Comparison of ENCODE assay signal across 14 cellular contexts in the genomic region with DNA sequence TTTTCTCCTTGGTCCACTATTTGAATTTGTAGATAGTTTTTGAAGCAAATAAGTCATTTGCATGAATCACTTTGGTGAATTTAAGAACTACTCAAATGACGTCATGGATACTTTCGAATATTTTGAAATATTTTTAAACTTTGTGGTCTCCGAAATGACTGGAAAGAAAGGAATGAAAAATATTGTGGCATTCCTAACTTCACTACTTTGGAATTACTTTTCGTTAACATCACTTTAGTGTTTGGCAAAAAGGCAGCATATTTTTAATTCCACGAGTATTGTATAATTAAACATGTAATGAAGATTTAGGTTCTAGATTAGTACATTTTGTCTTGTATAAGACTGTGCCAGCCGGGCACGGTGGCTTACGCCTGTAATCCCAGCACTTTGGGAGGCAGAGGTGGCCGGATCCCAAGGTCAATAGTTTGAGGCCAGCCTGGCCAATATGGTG. TPM values are rescaled to one million over a fixed set of nuclear protein-coding genes. Genes with fewer than 3 reads are reported as not detected.
DNase-seq lines count a peak whose midpoint lies in the region; TF ChIP-seq lines count a peak whose summit lies in the region.
"Had no signal": no experiment of that assay in that cellular context is flagged by ENCODE, and none has a peak within 500 bp of the region (broad histone marks: within the 10 kb centered on the region; RNA-seq: fewer than 3 reads in every experiment).

No MANE protein-coding gene starts in this region.

- H3K36me3 Mint-ChIP-seq in CD8-positive, alpha-beta memory T cell: no peaks in the 10 kb centered on the region

- H3K4me3 ChIP-seq in fibroblast of villous mesenchyme (ENCODE audit: low read depth, low read length): no peak overlapping the region
- no peak overlapping the region for H3K4me3 ChIP-seq in tibial artery
- no peak overlapping the region for H3K4me3 ChIP-seq in esophagus squamous epithelium
- no peak overlapping the region for H3K4me3 ChIP-seq in CD8-positive, alpha-beta memory T cell (ENCODE audit: low read length)
- H3K4me3 ChIP-seq: heart left ventricle had no signal

- H3K4me1 ChIP-seq in tibial artery (peaks cover 0 to 26% (median 5%) of the 10 kb centered on the region in 4 donors), esophagus squamous epithelium (peaks cover 0 to 8% (median 0%) of the 10 kb centered on the region in 3 donors)
- H3K4me1 ChIP-seq in CD8-positive, alpha-beta memory T cell (ENCODE audit: insufficient read depth, low read length): no peaks in the 10 kb centered on the region

- DNase-seq in H4 (ENCODE audit: low spot score): peak; percentile 45
- DNase-seq in amniotic stem cell (lab: John Stamatoyannopoulos, UW): peak; percentile 92
- DNase-seq in fibroblast of villous mesenchyme (ENCODE audit: low read depth): peak; percentile 89
- DNase-seq in tibial artery: peak; percentile 30 to 82
- no peak for DNase-seq in esophagus squamous epithelium (lab: John Stamatoyannopoulos, UW)
- DNase-seq in stimulated activated CD8-positive, alpha-beta memory T cell treated with anti-CD3 and anti-CD28 coated beads, Interleukin-4, amount 100 ng/mL, for 48 hours: no peak
- DNase-seq in CD8-positive, alpha-beta memory T cell: no peak
- no peak for DNase-seq in HuH-7 (ENCODE audit: low spot score)
- DNase-seq: activated B cell treated with CpG ODN at 0.5 μM for 24 hours; activated naive CD8-positive, alpha-beta T cell treated with anti-CD3 and anti-CD28 coated beads, Interleukin-2, amount 50 U/mL, for 24 hours; heart left ventricle; NCI-H2029; NK-92 treated with Interleukin-12 subunit alpha and Interleukin-12 subunit beta, amount 100 ng/mL, for 24 hours had no signal

- H3K4me3 Mint-ChIP-seq in CD8-positive, alpha-beta memory T cell: no peak overlapping the region
- H3K4me3 Mint-ChIP-seq: activated B cell treated with CpG ODN at 0.5 μM for 24 hours; activated naive CD8-positive, alpha-beta T cell treated with anti-CD3 and anti-CD28 coated beads, Interleukin-2, amount 50 U/mL, for 24 hours; nephron had no signal

- peaks cover 0 to 2% (median 0%) of the 10 kb centered on the region in 5 donors for H3K9me3 Mint-ChIP-seq in CD8-positive, alpha-beta memory T cell
- H3K9me3 Mint-ChIP-seq: activated B cell treated with CpG ODN at 0.5 μM for 24 hours; activated naive CD8-positive, alpha-beta T cell treated with anti-CD3 and anti-CD28 coated beads, Interleukin-2, amount 50 U/mL, for 24 hours; nephron had no signal

- TF ChIP-seq CTCF in fibroblast of villous mesenchyme (IDR thresholded peaks at IDR 0.05; ENCODE audit: insufficient read depth, low read depth, low read length) (no peak), tibial artery (IDR thresholded peaks at IDR 0.05) (no peak), esophagus squamous epithelium (IDR thresholded peaks at IDR 0.05) (no peak)

- CTCF ChIA-PET in CD8-positive, alpha-beta memory T cell (lab: Charles Lee): no interaction called here

- no peak for TF ChIP-seq POLR2A in esophagus squamous epithelium (IDR thresholded peaks at IDR 0.05)

- POLR2A ChIA-PET in CD8-positive, alpha-beta memory T cell (lab: Charles Lee): no interaction called here

- no peak overlapping the region for H3K27ac ChIP-seq in tibial artery
- H3K27ac ChIP-seq in esophagus squamous epithelium: no peak overlapping the region
- no peak overlapping the region for H3K27ac ChIP-seq in CD8-positive, alpha-beta memory T cell (ENCODE audit: low read depth, low read length)
- H3K27ac ChIP-seq: heart left ventricle had no signal

- intact Hi-C loops in tibial artery (cut with DNase I; ENCODE audit: low total_unique reads) (no loop called here), esophagus squamous epithelium (cut with DNase I) (no loop called here)

- H3K36me3 ChIP-seq in tibial artery (no peaks in the 10 kb centered on the region), esophagus squamous epithelium (no peaks in the 10 kb centered on the region)
- no peaks in the 10 kb centered on the region for H3K36me3 ChIP-seq in CD8-positive, alpha-beta memory T cell (ENCODE audit: insufficient read depth, low read length)
- H3K36me3 ChIP-seq: heart left ventricle had no signal

- H3K27ac Mint-ChIP-seq in CD8-positive, alpha-beta memory T cell: no peak overlapping the region
- H3K27ac Mint-ChIP-seq: activated B cell treated with CpG ODN at 0.5 μM for 24 hours; activated naive CD8-positive, alpha-beta T cell treated with anti-CD3 and anti-CD28 coated beads, Interleukin-2, amount 50 U/mL, for 24 hours; nephron had no signal

- H3K9me3 ChIP-seq in tibial artery (no peaks in the 10 kb centered on the region), esophagus squamous epithelium (no peaks in the 10 kb centered on the region)
- H3K9me3 ChIP-seq in CD8-positive, alpha-beta memory T cell (ENCODE audit: low read length): no peaks in the 10 kb centered on the region
- H3K9me3 ChIP-seq: heart left ventricle had no signal

- H3K27me3 Mint-ChIP-seq in CD8-positive, alpha-beta memory T cell: peaks cover 11 to 25% of the 10 kb centered on the region in 2 donors

- WGBS in esophagus squamous epithelium, 2 donors: 69 to 70% methylated on average over 9 of the region's 9 CpGs

- H3K4me1 Mint-ChIP-seq in CD8-positive, alpha-beta memory T cell: no peaks in the 10 kb centered on the region
- H3K4me1 Mint-ChIP-seq: activated B cell treated with CpG ODN at 0.5 μM for 24 hours; activated naive CD8-positive, alpha-beta T cell treated with anti-CD3 and anti-CD28 coated beads, Interleukin-2, amount 50 U/mL, for 24 hours had no signal

- H3K27me3 ChIP-seq in tibial artery (no peaks in the 10 kb centered on the region), esophagus squamous epithelium (peaks cover 0 to 5% (median 0%) of the 10 kb centered on the region in 4 donors)
- no peaks in the 10 kb centered on the region for H3K27me3 ChIP-seq in CD8-positive, alpha-beta memory T cell (ENCODE audit: insufficient read depth, low read length, poor library complexity, severe bottlenecking)
- H3K27me3 ChIP-seq: heart left ventricle had no signal

RNA-seq across cellular contexts. Expression of gene ZRANB1, which starts 35.3 kb away (rescaled TPM):
- total RNA-seq in H4 (2014; rRNA removed; shearing (Covaris generic)): 20.9 and 22.2 TPM in 2 replicates
- total RNA-seq in fibroblast of villous mesenchyme (29.0 and 37.1 TPM in 2 replicates), esophagus squamous epithelium (10 to 100 TPM; 11.7 to 25.2 (median 17.4) TPM)
- total RNA-seq in CD8-positive, alpha-beta memory T cell: 10 to 100 TPM; 16.7 to 16.9 TPM
- polyA plus RNA-seq in CD8-positive, alpha-beta memory T cell: 11.8 TPM

Comparison
In these comparisons a context has a peak if more than half of its experiments do, and no peak if none do; other contexts are left out.
1. DNase-seq: peak in H4 (single experiment), amniotic stem cell (single experiment), fibroblast of villous mesenchyme (single experiment) and tibial artery (2 of 2); none in esophagus squamous epithelium (single experiment), stimulated activated CD8-positive, alpha-beta memory T cell treated with anti-CD3 and anti-CD28 coated beads, Interleukin-4, amount 100 ng/mL, for 48 hours (single experiment), CD8-positive, alpha-beta memory T cell (0 of 5) and HuH-7 (single experiment).